20 cellular contexts compared by ENCODE assay signal in genomic region chr16:89210165-89210903, GRCh38. TPM values are rescaled to one million over a fixed set of nuclear protein-coding genes. Genes with fewer than 3 reads are reported as not detected.
"Had no signal": no experiment of that assay in that cellular context is flagged by ENCODE, and none has a peak within 500 bp of the region (broad histone marks: within the 10 kb centered on the region; RNA-seq: fewer than 3 reads in every experiment).

No MANE protein-coding gene starts in this region.

- DNase-seq: activated CD4-positive, alpha-beta memory T cell treated with anti-CD3 and anti-CD28 coated beads, Interleukin-2, amount 10 ng/mL, durations not matched to agents 7 days and 5 days; activated CD4-positive, alpha-beta T cell treated with anti-CD3 and anti-CD28 coated beads, Interleukin-2, amount 10 ng/mL, durations not matched to agents 24 days and 14 days; activated effector memory CD4-positive, alpha-beta T cell treated with anti-CD3 and anti-CD28 coated beads, Interleukin-2, amount 50 U/mL, for 16 hours; activated naive CD4-positive, alpha-beta T cell treated with anti-CD3 and anti-CD28 coated beads, Interleukin-2, amount 10 ng/mL, durations not matched to agents 7 days and 5 days; activated naive CD8-positive, alpha-beta T cell treated with anti-CD3 and anti-CD28 coated beads, Interleukin-2, amount 50 U/mL, for 24 hours; activated T-cell treated with anti-CD3 and anti-CD28 coated beads, Interleukin-2, amount 50 U/mL, for 72 hours; cortex of kidney; immature natural killer cell; left ventricle myocardium inferior; stimulated activated CD4-positive, alpha-beta T cell treated with anti-CD3 and anti-CD28 coated beads, Interleukin-4, amount 100 ng/mL, for 24 hours; stimulated activated naive CD4-positive, alpha-beta T cell treated with Interleukin-2 at 50 U/mL for 16 hours had no signal

- H3K4me1 ChIP-seq: left ventricle myocardium inferior, pancreas had no signal

- H3K36me3 ChIP-seq: cardiac muscle cell, left ventricle myocardium inferior, pancreas had no signal

- H3K4me3 ChIP-seq: cardiac muscle cell, left ventricle myocardium inferior, pancreas had no signal

- H3K27me3 ChIP-seq: pancreas had no signal

- H3K27ac ChIP-seq: cardiac muscle cell, epithelial cell of prostate, left ventricle myocardium inferior, pancreas had no signal

- ATAC-seq: activated CD4-positive, CD25-positive, alpha-beta regulatory T cell treated with anti-CD3 and anti-CD28 coated beads, Interleukin-2, amount 50 U/mL, for 24 hours; activated naive CD8-positive, alpha-beta T cell treated with anti-CD3 and anti-CD28 coated beads, Interleukin-2, amount 50 U/mL, for 24 hours; activated T-cell treated with anti-CD3 and anti-CD28 coated beads, Interleukin-2, amount 50 U/mL, for 72 hours; natural killer cell treated with Interleukin-12 subunit alpha and Interleukin-12 subunit beta and Interleukin-15 and Interleukin-18, amount 100 ng/mL, for 72 hours; pancreas had no signal

- H3K9me3 ChIP-seq: left ventricle myocardium inferior, pancreas had no signal

RNA-seq across cellular contexts. Expression of gene SLC22A31, which starts 10.0 kb away (rescaled TPM):
- total RNA-seq: glomerular endothelial cell, left ventricle myocardium inferior, lung microvascular endothelial cell, urinary bladder had no signal
- polyA plus RNA-seq: immature natural killer cell had no signal

RNA-seq across cellular contexts. Expression of gene CDH15, which starts 38.8 kb away (rescaled TPM):
- total RNA-seq: activated CD4-positive, alpha-beta memory T cell treated with anti-CD3 and anti-CD28 coated beads, Interleukin-2, amount 10 ng/mL, durations not matched to agents 7 days and 5 days; activated CD4-positive, alpha-beta T cell treated with anti-CD3 and anti-CD28 coated beads, Interleukin-2, amount 10 ng/mL, durations not matched to agents 24 days and 14 days; activated T-cell treated with anti-CD3 and anti-CD28 coated beads, Interleukin-2, amount 50 U/mL, for 72 hours; left ventricle myocardium inferior; natural killer cell treated with Interleukin-12 subunit alpha and Interleukin-12 subunit beta and Interleukin-15 and Interleukin-18, amount 100 ng/mL, for 72 hours; T-helper 2 cell treated with Interferon-gamma antibody and Interleukin-4, amounts not matched to agents 100 ng/mL and 5 ng/mL, for 36 hours had no signal
- polyA plus RNA-seq: immature natural killer cell had no signal
